Comparison of ENCODE assay signal across 8 cellular contexts in the genomic region with DNA sequence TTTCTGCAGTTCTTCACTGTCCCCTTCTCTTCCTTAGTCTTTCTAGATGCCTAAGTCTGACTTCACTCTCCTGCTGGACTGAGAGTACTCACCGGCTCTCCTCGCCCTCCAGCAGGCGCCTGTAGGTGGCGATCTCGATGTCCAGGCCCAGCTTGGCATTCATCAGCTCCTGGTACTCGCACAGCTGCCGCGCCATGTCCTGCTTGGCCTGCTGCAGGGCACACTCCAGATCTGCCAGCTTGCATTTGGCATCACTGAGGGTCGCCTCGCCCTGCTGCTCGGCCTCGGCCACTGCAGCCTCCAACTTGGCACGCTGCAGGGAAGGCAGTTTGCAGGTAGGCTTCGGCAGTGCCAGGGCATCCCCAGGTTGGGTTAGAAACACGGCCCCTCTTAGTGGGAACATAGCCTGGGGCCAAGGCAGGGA. TPM values are rescaled to one million over a fixed set of nuclear protein-coding genes. Genes with fewer than 3 reads are reported as not detected.
DNase-seq lines count a peak whose midpoint lies in the region; ATAC-seq and TF ChIP-seq lines count a peak whose summit lies in the region.

No MANE protein-coding gene starts in this region.

- no peak overlapping the region for H3K4me3 Mint-ChIP-seq in T-cell

- POLR2A ChIA-PET in T-cell (lab: Charles Lee): no interaction called here

- peaks cover 11 to 21% of the 10 kb centered on the region in 2 donors for H3K27me3 Mint-ChIP-seq in T-cell

- peak; percentile 55 for DNase-seq in 8988T
- DNase-seq in GM20000 (ENCODE audit: low spot score): no peak
- peak; percentile 26 for DNase-seq in UCSD-AML1 (lab: John Stamatoyannopoulos, UW; ENCODE audit: unreplicated experiment)
- DNase-seq in left ventricle myocardium superior: peak; percentile 50
- DNase-seq in tibial nerve (ENCODE audit: low spot score in 2 of 2): no peak
- DNase-seq in T-cell: no peak

- peaks cover 9 to 14% (median 10%) of the 10 kb centered on the region in 3 donors for H3K4me1 Mint-ChIP-seq in T-cell

- no peak overlapping the region for H3K4me3 ChIP-seq in tibial nerve

- no peaks in the 10 kb centered on the region for H3K36me3 ChIP-seq in tibial nerve

- 52 to 60% methylated on average over 15 of the region's 15 CpGs for WGBS in tibial nerve, 2 donors

- H3K36me3 Mint-ChIP-seq in T-cell: no peaks in the 10 kb centered on the region

- CTCF ChIA-PET in T-cell (lab: Charles Lee): no interaction called here

- TF ChIP-seq EP300 in tibial nerve (IDR thresholded peaks at IDR 0.05): no peak

- TF ChIP-seq CTCF in GM20000 (IDR thresholded peaks at IDR 0.05; ENCODE audit: extremely low read depth, missing control alignments) (peak; percentile 16), tibial nerve (IDR thresholded peaks at IDR 0.05) (peak in 3 of 5 experiments; percentile 18 to 31 (median 19))

- no peaks in the 10 kb centered on the region for H3K9me3 Mint-ChIP-seq in T-cell

- H3K27me3 ChIP-seq in tibial nerve: no peaks in the 10 kb centered on the region

- no peak for TF ChIP-seq POLR2A in tibial nerve (IDR thresholded peaks at IDR 0.05)

- intact Hi-C loops in left ventricle myocardium superior (cut with micrococcal nuclease): loop anchor here (5.0 kb wide), 1 partner anchor 127 kb away; no protein-coding TSS in a partner anchor

- H3K27ac ChIP-seq in tibial nerve: no peak overlapping the region

- ATAC-seq in left ventricle myocardium superior (peak; percentile 52), HG02973 (IDR thresholded peaks at IDR 0.05; ENCODE audit: unreplicated experiment) (no peak), T-cell (replicated peaks in 1 of 4) (no peak), GM18517 (IDR thresholded peaks at IDR 0.05; ENCODE audit: unreplicated experiment) (no peak)

- no peaks in the 10 kb centered on the region for H3K4me1 ChIP-seq in tibial nerve

- no peaks in the 10 kb centered on the region for H3K9me3 ChIP-seq in tibial nerve

- H3K27ac Mint-ChIP-seq in T-cell: no peak overlapping the region

RNA-seq across cellular contexts. Expression of a gene that starts 5.2 kb away (rescaled TPM):
- not detected for total RNA-seq in left ventricle myocardium superior
- total RNA-seq in tibial nerve: not detected
- not detected for total RNA-seq in T-cell

RNA-seq across cellular contexts. Expression of a gene that starts 13.0 kb away (rescaled TPM):
- total RNA-seq in left ventricle myocardium superior: not detected
- total RNA-seq in tibial nerve: not detected
- not detected for total RNA-seq in T-cell

RNA-seq across cellular contexts. Expression of a gene that starts 25.9 kb away (rescaled TPM):
- total RNA-seq in left ventricle myocardium superior (not detected), tibial nerve (not detected), T-cell (not detected)

RNA-seq across cellular contexts. Expression of a gene that starts 53.9 kb away (rescaled TPM):
- not detected for total RNA-seq in left ventricle myocardium superior
- not detected for total RNA-seq in tibial nerve
- total RNA-seq in T-cell: not detected

RNA-seq across cellular contexts. Expression of a gene that starts 59.1 kb away (rescaled TPM):
- total RNA-seq in left ventricle myocardium superior: not detected
- not detected for total RNA-seq in tibial nerve
- total RNA-seq in T-cell: not detected

Comparison
In these comparisons a context has a peak if more than half of its experiments do, and no peak if none do; other contexts are left out.
1. DNase-seq: peak in 8988T (single experiment), UCSD-AML1 (single experiment) and left ventricle myocardium superior (single experiment); none in GM20000 (single experiment), tibial nerve (0 of 2) and T-cell (0 of 34).